In the genomic region with DNA sequence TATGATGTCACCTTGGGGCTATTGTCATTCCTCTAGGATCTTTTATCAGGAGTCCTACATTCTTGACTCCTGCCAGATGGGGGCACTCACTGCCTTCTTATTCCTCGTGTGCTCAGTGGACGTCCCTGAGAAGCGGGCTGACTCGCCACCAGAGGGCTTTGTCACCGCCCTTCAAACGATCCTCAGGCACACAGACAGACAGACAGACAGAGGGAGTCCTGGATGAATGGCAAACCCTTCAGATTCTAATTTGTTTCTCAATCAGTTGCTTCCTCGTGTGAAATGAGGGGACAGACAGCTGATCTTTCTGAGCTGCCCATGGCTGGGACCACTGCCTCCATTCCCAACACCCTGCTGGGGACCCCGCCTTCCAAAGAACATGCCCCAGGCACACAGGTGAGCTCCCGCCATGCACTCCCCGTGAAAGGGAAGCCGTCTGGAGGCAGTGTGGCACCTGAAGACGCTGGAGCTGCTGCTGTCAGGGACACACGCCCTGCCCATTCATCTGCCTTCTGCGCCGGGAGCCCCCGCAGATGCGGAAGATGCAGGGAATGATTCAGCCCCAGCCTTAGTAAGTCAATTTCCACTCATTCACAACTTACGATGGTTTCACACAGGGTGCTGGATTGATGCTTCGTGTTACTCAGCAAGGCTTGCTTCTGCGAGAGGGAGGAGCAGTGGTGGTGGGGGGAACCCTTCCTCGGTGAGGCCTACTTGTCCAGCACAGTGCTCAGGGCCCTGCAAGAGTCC, we compare ENCODE assay signal across 8 cellular contexts. TPM values are rescaled to one million over a fixed set of nuclear protein-coding genes. Genes with fewer than 3 reads are reported as not detected.
DNase-seq lines count a peak whose midpoint lies in the region; ATAC-seq and TF ChIP-seq lines count a peak whose summit lies in the region.

No MANE protein-coding gene starts in this region.

- DNase-seq in NCI-H524 (lab: John Stamatoyannopoulos, UW): peak; percentile 88 to 89
- no peak for DNase-seq in NCI-H524 treated with DMSO at 0.1 percent for 48 hours (lab: John Stamatoyannopoulos, UW)
- peak; percentile 73 for DNase-seq in NCI-H510A treated with DMSO at 0.1 percent for 48 hours (lab: John Stamatoyannopoulos, UW)
- DNase-seq in activated CD4-positive, alpha-beta T cell treated with anti-CD3 and anti-CD28 coated beads, Interleukin-2, amount 50 U/mL, for 24 hours (ENCODE audit: low read depth in 1 of 2, low spot score in 1 of 2): peak; percentile 15 to 48
- DNase-seq in effector CD8-positive, alpha-beta T cell (lab: John Stamatoyannopoulos, UW): peak; percentile 33
- DNase-seq in right lobe of liver: peak; percentile 82 to 85 (median 83)
- peak; percentile 8 for DNase-seq in stimulated activated CD8-positive, alpha-beta memory T cell treated with anti-CD3 and anti-CD28 coated beads, Interleukin-12 subunit alpha, Interleukin-12 subunit beta, amount 100 ng/mL, for 1 hour (ENCODE audit: low read depth)

- WGBS in right lobe of liver (ENCODE audit: insufficient coverage, low coverage, low lambda C conversion rate, missing lambda C conversion rate): 37% methylated on average over 14 of the region's 21 CpGs

- H3K9me3 ChIP-seq in right lobe of liver: no peaks in the 10 kb centered on the region

- no peak overlapping the region for H3K4me3 ChIP-seq in right lobe of liver

- ATAC-seq in HG03280 (IDR thresholded peaks at IDR 0.05; ENCODE audit: unreplicated experiment): peak; percentile 58
- ATAC-seq in right lobe of liver: peak; percentile 99 to 100 (median 100)

- H3K27me3 ChIP-seq in right lobe of liver: no peaks in the 10 kb centered on the region

- no peak for TF ChIP-seq POLR2A in right lobe of liver (IDR thresholded peaks at IDR 0.05)

- intact Hi-C loops in right lobe of liver (cut with DNase I): loop anchor here (2.0 kb wide), 1 partner anchor 218 kb away; no protein-coding TSS in a partner anchor

- TF ChIP-seq CTCF in right lobe of liver (IDR thresholded peaks at IDR 0.05): peak; percentile 79 to 98 (median 84)

- H3K36me3 ChIP-seq in right lobe of liver: no peaks in the 10 kb centered on the region

- no peaks in the 10 kb centered on the region for H3K4me1 ChIP-seq in right lobe of liver

- no peak overlapping the region for H3K27ac ChIP-seq in right lobe of liver

RNA-seq across cellular contexts. Expression of a gene that starts 24.9 kb away (rescaled TPM):
- total RNA-seq in right lobe of liver: 1 to 10 TPM; 2.5 to 6.8 (median 5.2) TPM
